In genomic region chrX:31860686-31861085, GRCh38 we compare ENCODE assay signal across 20 cellular contexts.
DNase-seq lines count a peak whose midpoint lies in the region; ATAC-seq, FAIRE-seq and TF ChIP-seq lines count a peak whose summit lies in the region.
"Had no signal": no experiment of that assay in that cellular context is flagged by ENCODE, and none has a peak within 500 bp of the region (broad histone marks: within the 10 kb centered on the region; RNA-seq: fewer than 3 reads in every experiment).

No MANE protein-coding gene starts in this region.

- H3K9ac ChIP-seq in liver (ENCODE audit: low read depth in 1 of 2, low read length in 2 of 2) (no peak overlapping the region), HepG2 (ENCODE audit: insufficient read depth, low read depth, low read length) (no peak overlapping the region), astrocyte (ENCODE audit: low read length) (no peak overlapping the region)
- H3K9ac ChIP-seq: BLaER1 had no signal

- no peak overlapping the region for H3K27ac Mint-ChIP-seq in astrocyte (ENCODE audit: unreplicated experiment)
- no peak overlapping the region for H3K27ac Mint-ChIP-seq in stimulated activated naive B cell treated with anti-CD40 and anti-IgM and Interleukin-4, amounts not matched to agents 10 μg/mL and 1 μg/mL and 100 μg/mL, for 72 hours
- H3K27ac Mint-ChIP-seq: B cell; CD4-positive, CD25-positive, alpha-beta regulatory T cell; CD8-positive, alpha-beta T cell; HFFc6 had no signal

- FAIRE-seq in HepG2 (lab: Jason Lieb, UNC) (no peak), astrocyte (lab: Jason Lieb, UNC) (peak; percentile 85)
- FAIRE-seq: G401.6, GM12892, H54 had no signal

- no peak overlapping the region for H3K4me3 ChIP-seq in liver (ENCODE audit: low read depth in 1 of 3, low read length in 3 of 3)
- no peak overlapping the region for H3K4me3 ChIP-seq in HepG2 (replicated peaks in 1 of 3; ENCODE audit: insufficient read depth in 1 of 3, low read depth in 2 of 3, low read length in 3 of 3)
- no peak overlapping the region for H3K4me3 ChIP-seq in astrocyte (ENCODE audit: insufficient read depth, low read depth, low read length)
- no peak overlapping the region for H3K4me3 ChIP-seq in right lobe of liver
- H3K4me3 ChIP-seq: BLaER1, HAP-1 had no signal

- no peaks in the 10 kb centered on the region for H3K36me3 Mint-ChIP-seq in astrocyte (ENCODE audit: low read depth, unreplicated experiment)
- no peaks in the 10 kb centered on the region for H3K36me3 Mint-ChIP-seq in stimulated activated naive B cell treated with anti-CD40 and anti-IgM and Interleukin-4, amounts not matched to agents 10 μg/mL and 1 μg/mL and 100 μg/mL, for 72 hours
- H3K36me3 Mint-ChIP-seq: CD4-positive, CD25-positive, alpha-beta regulatory T cell; CD8-positive, alpha-beta T cell had no signal

- TF ChIP-seq POLR2A in HepG2 (IDR thresholded peaks at IDR 0.05; ENCODE audit: insufficient read depth in 1 of 2, low read depth in 2 of 2, low read length in 2 of 2) = no peak
- TF ChIP-seq POLR2A in right lobe of liver (IDR thresholded peaks at IDR 0.05) = no peak

- H3K36me3 ChIP-seq in liver (ENCODE audit: control insufficient read depth in 4 of 4, insufficient read depth in 3 of 4, low read depth in 1 of 4, low read length in 3 of 4) (no peaks in the 10 kb centered on the region), HepG2 (replicated peaks in 1 of 2; ENCODE audit: control insufficient read depth in 1 of 2, insufficient read depth in 2 of 2, low read length in 2 of 2) (no peaks in the 10 kb centered on the region), astrocyte (ENCODE audit: insufficient read depth, low read length) (no peaks in the 10 kb centered on the region), right lobe of liver (no peaks in the 10 kb centered on the region)
- H3K36me3 ChIP-seq: BLaER1, HAP-1 had no signal

- H3K9me3 ChIP-seq in liver (ENCODE audit: control insufficient read depth in 4 of 4, low read length in 3 of 4) (no peaks in the 10 kb centered on the region), HepG2 (ENCODE audit: low read length) (no peaks in the 10 kb centered on the region), astrocyte (ENCODE audit: insufficient read depth, low read depth, low read length) (no peaks in the 10 kb centered on the region), right lobe of liver (no peaks in the 10 kb centered on the region)
- H3K9me3 ChIP-seq: BLaER1, HAP-1 had no signal

- H3K27ac ChIP-seq in liver (ENCODE audit: low read depth in 1 of 2, low read length in 2 of 2) (no peak overlapping the region), HepG2 (ENCODE audit: extremely low read length, insufficient read depth, low read length) (no peak overlapping the region), astrocyte (ENCODE audit: low read depth, low read length) (no peak overlapping the region), right lobe of liver (no peak overlapping the region)
- H3K27ac ChIP-seq: BLaER1, C4-2B had no signal

- no peak for TF ChIP-seq RAD21 in liver (IDR thresholded peaks at IDR 0.05)
- TF ChIP-seq RAD21 in HepG2 (CRISPR knock-in tag; IDR thresholded peaks at IDR 0.05) = no peak

- peaks cover 0 to 14% (median 5%) of the 10 kb centered on the region in 4 donors for H3K4me1 ChIP-seq in liver (ENCODE audit: control insufficient read depth in 4 of 4, insufficient read depth in 4 of 4, low read length in 3 of 4)
- H3K4me1 ChIP-seq in HepG2 (ENCODE audit: insufficient read depth, low read length) = no peaks in the 10 kb centered on the region
- H3K4me1 ChIP-seq in astrocyte (ENCODE audit: insufficient read depth, low read length) = no peaks in the 10 kb centered on the region
- peaks cover 0 to 9% (median 0%) of the 10 kb centered on the region in 4 donors for H3K4me1 ChIP-seq in right lobe of liver
- H3K4me1 ChIP-seq: BLaER1, HAP-1 had no signal

- no peaks in the 10 kb centered on the region for H3K4me1 Mint-ChIP-seq in astrocyte (ENCODE audit: low read depth, unreplicated experiment)
- H3K4me1 Mint-ChIP-seq in stimulated activated naive B cell treated with anti-CD40 and anti-IgM and Interleukin-4, amounts not matched to agents 10 μg/mL and 1 μg/mL and 100 μg/mL, for 72 hours = no peaks in the 10 kb centered on the region
- H3K4me1 Mint-ChIP-seq: B cell; CD4-positive, CD25-positive, alpha-beta regulatory T cell had no signal

- H4K20me1 ChIP-seq in HepG2 (ENCODE audit: insufficient read depth, low read length) = no peaks in the 10 kb centered on the region
- no peaks in the 10 kb centered on the region for H4K20me1 ChIP-seq in astrocyte (ENCODE audit: insufficient read depth, low read length)
- H4K20me1 ChIP-seq: BLaER1 had no signal

- H2AFZ ChIP-seq in HepG2 (ENCODE audit: low read length) (no peak overlapping the region), astrocyte (ENCODE audit: low read depth, low read length) (no peak overlapping the region)

- DNase-seq in HepG2 (ENCODE audit: low spot score) = no peak
- DNase-seq in astrocyte (ENCODE audit: low read depth) = no peak
- DNase-seq in right lobe of liver = no peak
- DNase-seq in COLO829 (ENCODE audit: low spot score) = no peak
- no peak for DNase-seq in stimulated activated naive B cell treated with anti-CD40 and anti-IgM and Interleukin-4, amounts not matched to agents 10 μg/mL and 1 μg/mL and 100 μg/mL, for 72 hours
- DNase-seq: CD4-positive, CD25-positive, alpha-beta regulatory T cell; CD8-positive, alpha-beta T cell; DMS 273 treated with DMSO at 0.1 percent for 48 hours; DND-41; GOT3; HFFc6 had no signal

- ATAC-seq in HepG2 = no peak; the same call in 2 of the 3 replicates
- peak; percentile 54 to 79 (median 72) for ATAC-seq in right lobe of liver
- ATAC-seq in HG02642 (IDR thresholded peaks at IDR 0.05; ENCODE audit: poor library complexity, unreplicated experiment) = no peak
- ATAC-seq in stimulated activated naive B cell treated with anti-CD40 and anti-IgM and Interleukin-4, amounts not matched to agents 10 μg/mL and 1 μg/mL and 100 μg/mL, for 72 hours (replicated peaks) = no peak
- ATAC-seq: CD8-positive, alpha-beta T cell had no signal

- POLR2A ChIA-PET in HepG2 (lab: Yijun Ruan, JAX) = no interaction called here

- H3K27me3 ChIP-seq in liver (ENCODE audit: control insufficient read depth in 4 of 4, insufficient read depth in 4 of 4, low read length in 3 of 4) (peaks cover 0 to 2% (median 0%) of the 10 kb centered on the region in 4 donors), HepG2 (ENCODE audit: control insufficient read depth in 1 of 2, insufficient read depth in 2 of 2, low read length in 2 of 2) (no peaks in the 10 kb centered on the region), astrocyte (ENCODE audit: insufficient read depth, low read length) (no peaks in the 10 kb centered on the region), right lobe of liver (no peaks in the 10 kb centered on the region)
- H3K27me3 ChIP-seq: BLaER1 had no signal

- H3K4me3 Mint-ChIP-seq in astrocyte (ENCODE audit: unreplicated experiment) = no peak overlapping the region
- H3K4me3 Mint-ChIP-seq in stimulated activated naive B cell treated with anti-CD40 and anti-IgM and Interleukin-4, amounts not matched to agents 10 μg/mL and 1 μg/mL and 100 μg/mL, for 72 hours = no peak overlapping the region
- H3K4me3 Mint-ChIP-seq: B cell; CD4-positive, CD25-positive, alpha-beta regulatory T cell; CD8-positive, alpha-beta T cell; HFFc6 had no signal

- CTCF ChIA-PET in HepG2 (lab: Yijun Ruan, JAX; ENCODE audit: low intra/inter-chr PET ratio, low total read pairs) = no interaction called here

- no peaks in the 10 kb centered on the region for H3K79me2 ChIP-seq in HepG2 (ENCODE audit: insufficient read depth, low read length)
- no peaks in the 10 kb centered on the region for H3K79me2 ChIP-seq in astrocyte (ENCODE audit: insufficient read depth, low read length)

- no TSS peak for BruUV-seq in HepG2 (replicated peaks; lab: Mats Ljungman, UMichigan)

- peaks cover under 1% of the 10 kb centered on the region for H3K27me3 Mint-ChIP-seq in astrocyte (ENCODE audit: low read depth, unreplicated experiment)
- no peaks in the 10 kb centered on the region for H3K27me3 Mint-ChIP-seq in stimulated activated naive B cell treated with anti-CD40 and anti-IgM and Interleukin-4, amounts not matched to agents 10 μg/mL and 1 μg/mL and 100 μg/mL, for 72 hours
- H3K27me3 Mint-ChIP-seq: B cell; CD4-positive, CD25-positive, alpha-beta regulatory T cell had no signal

- TF ChIP-seq EP300 in HepG2 (IDR thresholded peaks at IDR 0.05; ENCODE audit: low read depth in 2 of 2, low read length in 2 of 2) (no peak), HepG2 (CRISPR knock-in tag; IDR thresholded peaks at IDR 0.05; ENCODE audit: borderline replicate concordance) (no peak)

- no peak for TF ChIP-seq CTCF in liver (IDR thresholded peaks at IDR 0.05; ENCODE audit: low read depth, low read length, missing input control)
- no peak for TF ChIP-seq CTCF in HepG2 (CRISPR knock-in tag; IDR thresholded peaks at IDR 0.05)
- no peak for TF ChIP-seq CTCF in astrocyte (IDR thresholded peaks at IDR 0.05; ENCODE audit: insufficient read depth, low read depth, low read length)
- TF ChIP-seq CTCF in right lobe of liver (IDR thresholded peaks at IDR 0.05) = no peak

- no peaks in the 10 kb centered on the region for H3K9me3 Mint-ChIP-seq in astrocyte (ENCODE audit: unreplicated experiment)
- no peaks in the 10 kb centered on the region for H3K9me3 Mint-ChIP-seq in stimulated activated naive B cell treated with anti-CD40 and anti-IgM and Interleukin-4, amounts not matched to agents 10 μg/mL and 1 μg/mL and 100 μg/mL, for 72 hours
- H3K9me3 Mint-ChIP-seq: CD8-positive, alpha-beta T cell had no signal

- H3K4me2 ChIP-seq in HepG2 (ENCODE audit: low read depth, low read length) (no peak overlapping the region), astrocyte (ENCODE audit: low read length) (no peak overlapping the region)
- H3K4me2 ChIP-seq: BLaER1 had no signal

- intact Hi-C loops in HepG2 (cut with micrococcal nuclease; ENCODE audit: unreplicated experiment) (no loop called here), right lobe of liver (cut with DNase I) (no loop called here)

- in situ Hi-C loops in HepG2 (cut with HindIII; ENCODE audit: extremely low pct_ligation_motif_present, low pct_unique_long_range_greater_than_20kb) = no loop called here

TF ChIP-seq in liver, 16 proteins besides CTCF, POLR2A, EP300 and RAD21 (continues in another document):
- no peak for TF ChIP-seq NR2F2 (IDR thresholded peaks at IDR 0.05)
- TF ChIP-seq HNF4A (conservative IDR thresholded peaks at IDR 0.05) = peak; percentile 83 to 86
- no peak for TF ChIP-seq TAF1 (conservative IDR thresholded peaks at IDR 0.05)

TF ChIP-seq in HepG2, 621 proteins besides CTCF, POLR2A, EP300 and RAD21:
- no peak for TF ChIP-seq ZNF235 (CRISPR knock-in tag; IDR thresholded peaks at IDR 0.05; ENCODE audit: borderline replicate concordance)

Comparison
In these comparisons a context has a peak if more than half of its experiments do, and no peak if none do; other contexts are left out.
1. ATAC-seq: peak in right lobe of liver (4 of 4); none in HepG2 (single experiment), HG02642 (single experiment) and stimulated activated naive B cell treated with anti-CD40 and anti-IgM and Interleukin-4, amounts not matched to agents 10 μg/mL and 1 μg/mL and 100 μg/mL, for 72 hours (0 of 2).